17 cellular contexts compared by ENCODE assay signal in the genomic region with DNA sequence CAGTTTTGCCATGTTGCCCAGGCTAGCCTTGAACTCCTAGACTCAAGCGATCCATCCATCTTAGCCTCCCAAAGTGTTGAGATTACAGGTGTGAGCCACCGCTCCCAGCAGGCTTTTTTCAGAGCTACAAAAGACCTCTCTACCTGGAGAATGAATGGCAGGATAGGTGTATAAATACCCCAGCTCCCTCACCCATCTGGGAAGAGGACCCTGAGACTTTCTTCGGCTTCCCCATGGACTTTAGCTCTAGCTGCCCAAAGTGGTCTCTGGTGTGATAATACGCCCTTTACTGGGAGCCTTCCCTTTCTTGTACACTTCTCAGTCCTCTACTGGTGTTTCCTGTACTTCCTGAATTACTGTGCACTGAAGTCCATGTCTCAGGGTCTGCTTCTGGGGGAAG.
"Had no signal": no experiment of that assay in that cellular context is flagged by ENCODE, and none has a peak within 500 bp of the region (broad histone marks: within the 10 kb centered on the region; RNA-seq: fewer than 3 reads in every experiment).

No MANE protein-coding gene starts in this region.

- H3K27me3 ChIP-seq: breast epithelium, ovary, sigmoid colon, spleen, thyroid gland, uterus had no signal

- H3K9me3 ChIP-seq: breast epithelium, ovary, sigmoid colon, spleen, thyroid gland, uterus had no signal

- H3K27me3 Mint-ChIP-seq: activated naive CD8-positive, alpha-beta T cell treated with anti-CD3 and anti-CD28 coated beads, Interleukin-2, amount 10 ng/mL, durations not matched to agents 7 days and 5 days had no signal

- FAIRE-seq: endothelial cell of umbilical vein had no signal

- H3K4me3 Mint-ChIP-seq: activated naive CD8-positive, alpha-beta T cell treated with anti-CD3 and anti-CD28 coated beads, Interleukin-2, amount 10 ng/mL, durations not matched to agents 7 days and 5 days had no signal

- ATAC-seq: activated CD4-positive, CD25-positive, alpha-beta regulatory T cell treated with anti-CD3 and anti-CD28 coated beads, Interleukin-2, amount 50 U/mL, for 24 hours; foreskin keratinocyte had no signal

- H3K36me3 ChIP-seq: breast epithelium, ovary, sigmoid colon, spleen, thyroid gland, uterus had no signal

- H3K27ac Mint-ChIP-seq: activated naive CD8-positive, alpha-beta T cell treated with anti-CD3 and anti-CD28 coated beads, Interleukin-2, amount 10 ng/mL, durations not matched to agents 7 days and 5 days had no signal

- DNase-seq: activated CD4-positive, alpha-beta T cell treated with anti-CD3 and anti-CD28 coated beads, Interleukin-2, amount 50 U/mL, for 1 hour; activated CD8-positive, alpha-beta memory T cell treated with anti-CD3 and anti-CD28 coated beads for 24 hours; activated gamma-delta T cell treated with Interleukin-2 at 50 U/mL for 16 hours; activated naive CD8-positive, alpha-beta T cell treated with anti-CD3 and anti-CD28 coated beads, Interleukin-2, amount 10 ng/mL, durations not matched to agents 7 days and 5 days; aorta; cerebellar nuclear complex; effector CD8-positive, alpha-beta T cell; foreskin keratinocyte; kidney glomerular epithelial cell; ovary; sigmoid colon; spleen; thyroid gland; uterus had no signal

- H3K4me1 ChIP-seq: breast epithelium, foreskin keratinocyte, sigmoid colon, uterus had no signal

- H3K27ac ChIP-seq: foreskin keratinocyte, ovary, sigmoid colon, spleen, uterus had no signal

- H3K4me3 ChIP-seq: breast epithelium, ovary, sigmoid colon, spleen, thyroid gland, uterus had no signal
